In genomic region chr16:50644730-50645129, GRCh38 we compare ENCODE assay signal across 8 cellular contexts. TPM values are rescaled to one million over a fixed set of nuclear protein-coding genes. Genes with fewer than 3 reads are reported as not detected.
DNase-seq lines count a peak whose midpoint lies in the region; ATAC-seq and TF ChIP-seq lines count a peak whose summit lies in the region.

No MANE protein-coding gene starts in this region.

- H4K20me1 ChIP-seq in osteoblast (ENCODE audit: insufficient read depth, low read length), result no peaks in the 10 kb centered on the region

- no peaks in the 10 kb centered on the region for H3K79me2 ChIP-seq in osteoblast (ENCODE audit: insufficient read depth, low read length)

- TF ChIP-seq CTCF in VCaP (conservative IDR thresholded peaks at IDR 0.05) (peak; percentile 63), osteoblast (IDR thresholded peaks at IDR 0.05; ENCODE audit: extremely low read depth, low read depth, low read length) (peak; percentile 34)

- H3K4me2 ChIP-seq in osteoblast (ENCODE audit: insufficient read depth, low read length), result no peak overlapping the region

- no peak overlapping the region for H2AFZ ChIP-seq in osteoblast (ENCODE audit: low read length)

- H3K4me1 ChIP-seq in osteoblast (ENCODE audit: insufficient read depth, low read length), result no peaks in the 10 kb centered on the region

- no peak overlapping the region for H3K4me3 ChIP-seq in osteoblast (ENCODE audit: insufficient read depth, low read length)

- ATAC-seq in esophagus mucosa (peak; percentile 42), HG02759 (IDR thresholded peaks at IDR 0.05; ENCODE audit: unreplicated experiment) (no peak), GM19023 (IDR thresholded peaks at IDR 0.05; ENCODE audit: unreplicated experiment) (no peak), HG02870 (IDR thresholded peaks at IDR 0.05; ENCODE audit: unreplicated experiment) (no peak)

- peak in 5 of 6 experiments; percentile 7 to 58 (median 33) for DNase-seq in stimulated activated naive CD4-positive, alpha-beta T cell (lab: John Stamatoyannopoulos, UW)
- no peak for DNase-seq in stimulated activated naive CD4-positive, alpha-beta T cell treated with Interleukin-2 at 50 U/mL for 16 hours (lab: John Stamatoyannopoulos, UW)
- peak; percentile 93 for DNase-seq in osteoblast (ENCODE audit: insufficient read length, low spot score, missing footprints)

- peaks cover 3% of the 10 kb centered on the region for H3K27me3 ChIP-seq in osteoblast (ENCODE audit: insufficient read depth, low read length)

- H3K9me3 ChIP-seq in osteoblast (ENCODE audit: low read depth, low read length), result no peaks in the 10 kb centered on the region

- no peaks in the 10 kb centered on the region for H3K36me3 ChIP-seq in osteoblast (ENCODE audit: insufficient read depth, low read length)

- H3K27ac ChIP-seq in VCaP, result no peak overlapping the region
- no peak overlapping the region for H3K27ac ChIP-seq in osteoblast (ENCODE audit: low read depth, low read length)

RNA-seq across cellular contexts. Expression of gene SNX20, which starts 36.4 kb away (rescaled TPM):
- total RNA-seq in esophagus mucosa (0.76 TPM), osteoblast (not detected in 2 replicates)

RNA-seq across cellular contexts. Expression of gene NOD2, which starts 48.7 kb away (rescaled TPM):
- total RNA-seq in esophagus mucosa (15.4 TPM), osteoblast (under 0.01 and 0.29 TPM in 2 replicates)

Comparison
In these comparisons a context has a peak if more than half of its experiments do, and no peak if none do; other contexts are left out.
1. RNA of gene NOD2, which starts 48.7 kb away (total RNA-seq): 15.4 TPM in esophagus mucosa (single experiment); under 0.01 to 0.29 TPM in osteoblast; every median in the first group is over 10 times any median in the second.